ENCODE assay signal across 1 cellular context in genomic region chr2:96816127-96816835, GRCh38.
TF ChIP-seq lines count a peak whose summit lies in the region.

TSS of gene CNNM3 (plus strand) at chr2:96816268. CDS start at chr2:96816278, 10 bp downstream.

TF ChIP-seq in SK-N-SH, 30 proteins besides CTCF, POLR2A, EP300 and RAD21 (continued from another document):
- TF ChIP-seq REST (IDR thresholded peaks at IDR 0.05; ENCODE audit: low read depth, low read length) (no peak), USF2 (IDR thresholded peaks at IDR 0.05; ENCODE audit: borderline replicate concordance, low read depth, low read length) (0 out of 2 replicates have a peak, but pooled peaks have one; percentile 2), RXRA (IDR thresholded peaks at IDR 0.05; ENCODE audit: borderline replicate concordance, low read depth) (no peak), NRF1 (IDR thresholded peaks at IDR 0.05; ENCODE audit: low read depth, low read length) (peak; percentile 71), MXI1 (IDR thresholded peaks at IDR 0.05; ENCODE audit: low read depth, low read length) (no peak), ZBTB33 (IDR thresholded peaks at IDR 0.05; ENCODE audit: borderline replicate concordance, low read depth) (no peak), TAF1 (IDR thresholded peaks at IDR 0.05; ENCODE audit: borderline replicate concordance, low read depth, low read length) (peak; percentile 46; the same call in 1 of the 2 replicates), RFX5 (IDR thresholded peaks at IDR 0.05; ENCODE audit: low read length) (no peak), SMC3 (IDR thresholded peaks at IDR 0.05; ENCODE audit: low read depth, low read length) (no peak), POLR2AphosphoS5 (IDR thresholded peaks at IDR 0.05; ENCODE audit: low read depth, low read length) (no peak), GATA2 (CRISPR knock-in tag; IDR thresholded peaks at IDR 0.05) (no peak), FOXM1 (IDR thresholded peaks at IDR 0.05; ENCODE audit: low read depth) (no peak), EZH2phosphoT487 (IDR thresholded peaks at IDR 0.05; ENCODE audit: borderline replicate concordance, low read depth) (no peak)
